Comparison of ENCODE assay signal across 20 cellular contexts in the genomic region with DNA sequence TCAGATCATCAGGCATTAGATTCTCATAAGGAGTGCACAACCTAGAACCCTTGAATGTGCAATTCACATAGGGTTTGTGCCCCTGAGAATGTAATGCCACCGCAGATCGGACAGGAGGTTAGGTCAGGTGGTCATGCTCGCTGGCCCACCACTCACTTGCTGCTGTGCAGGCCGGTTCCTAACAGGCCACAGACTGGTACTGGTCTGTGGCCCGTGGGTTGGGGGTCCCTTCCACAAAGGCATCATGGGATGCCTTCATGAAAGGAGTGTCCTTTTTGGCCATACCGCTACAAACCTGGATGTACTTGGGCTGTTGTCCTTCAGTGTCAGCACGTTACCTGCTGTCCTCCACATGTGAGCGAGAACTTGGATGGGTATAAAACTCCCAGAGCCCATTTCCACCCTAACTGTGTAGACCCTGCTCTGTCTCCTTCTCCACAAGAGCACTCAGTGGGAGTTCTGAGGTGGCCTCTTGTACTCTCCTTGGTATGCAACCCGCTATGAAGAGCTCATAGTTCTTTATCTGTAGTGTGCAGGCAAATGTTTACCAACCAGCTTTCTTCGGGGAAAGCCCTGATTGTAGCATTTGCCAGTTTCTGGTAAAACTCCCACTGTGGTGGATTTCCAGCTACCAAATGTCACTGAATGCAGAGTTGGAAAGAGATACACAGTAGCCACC. TPM values are rescaled to one million over a fixed set of nuclear protein-coding genes. Genes with fewer than 3 reads are reported as not detected.
A peak's percentile ranks its signal among the peaks of the same experiment; 100 is the strongest.
DNase-seq lines count a peak whose midpoint lies in the region; ATAC-seq, FAIRE-seq and TF ChIP-seq lines count a peak whose summit lies in the region.
"Had no signal": no experiment of that assay in that cellular context is flagged by ENCODE, and none has a peak within 500 bp of the region (broad histone marks: within the 10 kb centered on the region; RNA-seq: fewer than 3 reads in every experiment).

No MANE protein-coding gene starts in this region.

- H3K27ac Mint-ChIP-seq in activated T-cell treated with anti-CD3 and anti-CD28 coated beads, Interleukin-2, amount 50 U/mL, for 24 hours, result no peak overlapping the region
- H3K27ac Mint-ChIP-seq in endodermal cell, result no peak overlapping the region
- H3K27ac Mint-ChIP-seq: CD4-positive, alpha-beta T cell had no signal

- H3K27me3 ChIP-seq in endodermal cell (ENCODE audit: control insufficient read depth, insufficient read depth, low read length, poor library complexity, severe bottlenecking) (peaks cover 38% of the 10 kb centered on the region), upper lobe of right lung (peaks cover under 1% of the 10 kb centered on the region), small intestine (ENCODE audit: control insufficient read depth in 2 of 2, insufficient read depth in 2 of 2, low read length in 2 of 2) (no peaks in the 10 kb centered on the region)

- intact Hi-C loops in upper lobe of right lung (cut with DNase I), result no loop called here

- no peak overlapping the region for H3K4me3 Mint-ChIP-seq in activated T-cell treated with anti-CD3 and anti-CD28 coated beads, Interleukin-2, amount 50 U/mL, for 24 hours
- H3K4me3 Mint-ChIP-seq in activated T-cell treated with anti-CD3 and anti-CD28 coated beads, Interleukin-2, amount 50 U/mL, for 4 hours, result no peak overlapping the region
- H3K4me3 Mint-ChIP-seq in endodermal cell, result no peak overlapping the region
- H3K4me3 Mint-ChIP-seq: CD4-positive, alpha-beta T cell had no signal

- no peak for ATAC-seq in activated T-cell treated with anti-CD3 and anti-CD28 coated beads, Interleukin-2, amount 50 U/mL, for 4 hours
- ATAC-seq in omental fat pad (ENCODE audit: low FRiP score), result no peak
- ATAC-seq in upper lobe of right lung, result peak; percentile 87
- ATAC-seq: A549 had no signal

- peak overlapping the region; percentile 1 for H3K4me3 ChIP-seq in endodermal cell (ENCODE audit: low read length)
- no peak overlapping the region for H3K4me3 ChIP-seq in upper lobe of right lung
- no peak overlapping the region for H3K4me3 ChIP-seq in small intestine (ENCODE audit: low read depth in 1 of 2, low read length in 2 of 2)
- H3K4me3 ChIP-seq: A549 had no signal

- peak; percentile 11 for DNase-seq in activated T-cell treated with anti-CD3 and anti-CD28 coated beads, Interleukin-2, amount 50 U/mL, for 24 hours
- no peak for DNase-seq in activated T-cell treated with anti-CD3 and anti-CD28 coated beads, Interleukin-2, amount 50 U/mL, for 4 hours
- DNase-seq in endodermal cell, result peak; percentile 7
- DNase-seq in omental fat pad (ENCODE audit: low spot score), result peak; percentile 9
- DNase-seq in upper lobe of right lung, result peak; percentile 53
- no peak for DNase-seq in putamen (ENCODE audit: low spot score)
- no peak for DNase-seq in small intestine
- DNase-seq: CD4-positive, alpha-beta T cell; COR-L47; DMS79; Karpas-422; NCI-H1694; NCI-H2081; NCI-H2171; NCI-H345; NCI-H524; NCI-H774; NK-92 treated with Interleukin-12 subunit alpha and Interleukin-12 subunit beta, amount 100 ng/mL, for 24 hours had no signal

- peaks cover 33% of the 10 kb centered on the region for H3K9me3 Mint-ChIP-seq in activated T-cell treated with anti-CD3 and anti-CD28 coated beads, Interleukin-2, amount 50 U/mL, for 24 hours
- H3K9me3 Mint-ChIP-seq in activated T-cell treated with anti-CD3 and anti-CD28 coated beads, Interleukin-2, amount 50 U/mL, for 4 hours, result peaks cover 25% of the 10 kb centered on the region
- H3K9me3 Mint-ChIP-seq in endodermal cell, result peaks cover 70% of the 10 kb centered on the region

- H3K4me1 ChIP-seq in endodermal cell (ENCODE audit: control insufficient read depth, insufficient read depth, low read length) (no peaks in the 10 kb centered on the region), upper lobe of right lung (no peaks in the 10 kb centered on the region), small intestine (ENCODE audit: control insufficient read depth in 2 of 2, insufficient read depth in 1 of 2, low read depth in 1 of 2, low read length in 1 of 2) (no peaks in the 10 kb centered on the region)
- H3K4me1 ChIP-seq: A549 had no signal

- H3K27ac ChIP-seq in endodermal cell (ENCODE audit: low read depth, low read length) (no peak overlapping the region), upper lobe of right lung (no peak overlapping the region), small intestine (ENCODE audit: low read depth in 1 of 2, low read length in 1 of 2) (no peak overlapping the region)
- H3K27ac ChIP-seq: A549, RWPE1 had no signal

- H3K36me3 Mint-ChIP-seq in activated T-cell treated with anti-CD3 and anti-CD28 coated beads, Interleukin-2, amount 50 U/mL, for 24 hours (ENCODE audit: low read depth), result no peaks in the 10 kb centered on the region
- peaks cover 2% of the 10 kb centered on the region for H3K36me3 Mint-ChIP-seq in activated T-cell treated with anti-CD3 and anti-CD28 coated beads, Interleukin-2, amount 50 U/mL, for 4 hours (ENCODE audit: insufficient read depth)
- peaks cover 2% of the 10 kb centered on the region for H3K36me3 Mint-ChIP-seq in endodermal cell (ENCODE audit: low read depth)

- H3K4me1 Mint-ChIP-seq in activated T-cell treated with anti-CD3 and anti-CD28 coated beads, Interleukin-2, amount 50 U/mL, for 24 hours (ENCODE audit: low read depth), result peaks cover 16% of the 10 kb centered on the region
- H3K4me1 Mint-ChIP-seq in activated T-cell treated with anti-CD3 and anti-CD28 coated beads, Interleukin-2, amount 50 U/mL, for 4 hours (ENCODE audit: low read depth), result peaks cover 6% of the 10 kb centered on the region
- H3K4me1 Mint-ChIP-seq in endodermal cell, result no peaks in the 10 kb centered on the region

- H3K9ac ChIP-seq in endodermal cell (ENCODE audit: extremely low read depth, low read length, poor library complexity, severe bottlenecking), result no peak overlapping the region

- peaks cover 55% of the 10 kb centered on the region for H3K9me3 ChIP-seq in endodermal cell (ENCODE audit: control insufficient read depth, low read length)
- H3K9me3 ChIP-seq in upper lobe of right lung, result peaks cover 10% of the 10 kb centered on the region
- no peaks in the 10 kb centered on the region for H3K9me3 ChIP-seq in small intestine (ENCODE audit: control insufficient read depth, low read depth)

- 93 to 97% methylated on average over 9 to 10 of the region's 10 CpGs for WGBS in endodermal cell (ENCODE audit: insufficient coverage in 1 of 2, insufficient read length in 1 of 2), 2 experiments
- whole genome bisulfite sequencing in small intestine, 3 donors, result 72 to 84% (median 79%) methylated on average over 10 of the region's 10 CpGs

- H3K36me3 ChIP-seq in endodermal cell (ENCODE audit: control insufficient read depth, insufficient read depth, low read length), result no peaks in the 10 kb centered on the region
- H3K36me3 ChIP-seq in upper lobe of right lung, result no peaks in the 10 kb centered on the region
- H3K36me3 ChIP-seq in small intestine (ENCODE audit: control insufficient read depth in 2 of 2, insufficient read depth in 2 of 2, low read length in 2 of 2), result no peaks in the 10 kb centered on the region

- TF ChIP-seq CTCF in endodermal cell (conservative IDR thresholded peaks at IDR 0.05) (no peak), omental fat pad (IDR thresholded peaks at IDR 0.05) (no peak), upper lobe of right lung (IDR thresholded peaks at IDR 0.05) (no peak)

- FAIRE-seq in small intestine (lab: Jason Lieb, UNC), result no peak
- FAIRE-seq: A549 had no signal

- peaks cover 10% of the 10 kb centered on the region for H3K27me3 Mint-ChIP-seq in activated T-cell treated with anti-CD3 and anti-CD28 coated beads, Interleukin-2, amount 50 U/mL, for 24 hours
- H3K27me3 Mint-ChIP-seq in activated T-cell treated with anti-CD3 and anti-CD28 coated beads, Interleukin-2, amount 50 U/mL, for 4 hours (ENCODE audit: low read depth), result peaks cover 19% of the 10 kb centered on the region
- H3K27me3 Mint-ChIP-seq in endodermal cell (ENCODE audit: insufficient read depth), result peaks cover 66% of the 10 kb centered on the region

RNA-seq across cellular contexts. Expression of gene SLC19A1, which starts 41.7 kb away (rescaled TPM):
- total RNA-seq in activated T-cell treated with anti-CD3 and anti-CD28 coated beads, Interleukin-2, amount 50 U/mL, for 4 hours, result 10 to 100 TPM; 69.0 to 94.9 (median 77.7) TPM
- total RNA-seq in endodermal cell (10 to 100 TPM; 28.8 to 29.4 TPM), omental fat pad (10 to 100 TPM in 3 of 4 donors, 1 to 10 TPM in 1; 5.8 to 18.6 (median 14.6) TPM), upper lobe of right lung (39.3 TPM)
- 19.9 TPM for polyA plus RNA-seq in endodermal cell (2013, experiment 1 of 2)
- polyA plus RNA-seq in endodermal cell (2013, experiment 2 of 2), result 16.4 TPM
- polyA plus RNA-seq in small intestine, result 10 to 100 TPM; 12.6 to 20.8 (median 14.8) TPM

RNA-seq across cellular contexts. Expression of gene PCBP3, which starts 59.6 kb away (rescaled TPM):
- 1 to 10 TPM; 2.7 to 5.7 (median 4.8) TPM for total RNA-seq in activated T-cell treated with anti-CD3 and anti-CD28 coated beads, Interleukin-2, amount 50 U/mL, for 4 hours
- 10 to 100 TPM in 1 of 2 donors, 1 to 10 TPM in 1; 2.1 to 10.6 TPM for total RNA-seq in endodermal cell
- polyA plus RNA-seq in endodermal cell (2013, experiment 1 of 2), result 4.2 TPM
- polyA plus RNA-seq in endodermal cell (2013, experiment 2 of 2), result 3.2 TPM
- 10 to 100 TPM in 3 of 4 donors, 1 to 10 TPM in 1; 1.1 to 26.8 (median 14.8) TPM for total RNA-seq in omental fat pad
- total RNA-seq in upper lobe of right lung, result 3.8 TPM
- 1 to 10 TPM in 1 of 3 donors, under 1 TPM in 1, not detected in 1; 0.81 to 8.2 TPM for polyA plus RNA-seq in small intestine

Comparison
In these comparisons a context has a peak if more than half of its experiments do, and no peak if none do; other contexts are left out.
1. DNase-seq: peak in activated T-cell treated with anti-CD3 and anti-CD28 coated beads, Interleukin-2, amount 50 U/mL, for 24 hours (single experiment), endodermal cell (single experiment), omental fat pad (single experiment) and upper lobe of right lung (single experiment); none in activated T-cell treated with anti-CD3 and anti-CD28 coated beads, Interleukin-2, amount 50 U/mL, for 4 hours (single experiment), putamen (single experiment) and small intestine (single experiment).